In genomic region chr16:71595340-71595826, GRCh38 we compare ENCODE assay signal across 9 cellular contexts. TPM values are rescaled to one million over a fixed set of nuclear protein-coding genes. Genes with fewer than 3 reads are reported as not detected.
"Had no signal": no experiment of that assay in that cellular context is flagged by ENCODE, and none has a peak within 500 bp of the region (broad histone marks: within the 10 kb centered on the region; RNA-seq: fewer than 3 reads in every experiment).

No MANE protein-coding gene starts in this region.

RNA-seq across cellular contexts. Expression of gene TAT, which starts 18.5 kb away (rescaled TPM):
- total RNA-seq: natural killer cell, progenitor cell of endocrine pancreas, renal cortical epithelial cell, smooth muscle cell, upper lobe of right lung, urinary bladder had no signal
- polyA plus RNA-seq: neural cell, psoas muscle, smooth muscle cell had no signal

RNA-seq across cellular contexts. Expression of gene MARVELD3, which starts 30.6 kb away (rescaled TPM):
- total RNA-seq: natural killer cell, psoas muscle, right cardiac atrium had no signal
- polyA plus RNA-seq: neural cell had no signal
